Comparison of ENCODE assay signal across 8 cellular contexts in the genomic region with DNA sequence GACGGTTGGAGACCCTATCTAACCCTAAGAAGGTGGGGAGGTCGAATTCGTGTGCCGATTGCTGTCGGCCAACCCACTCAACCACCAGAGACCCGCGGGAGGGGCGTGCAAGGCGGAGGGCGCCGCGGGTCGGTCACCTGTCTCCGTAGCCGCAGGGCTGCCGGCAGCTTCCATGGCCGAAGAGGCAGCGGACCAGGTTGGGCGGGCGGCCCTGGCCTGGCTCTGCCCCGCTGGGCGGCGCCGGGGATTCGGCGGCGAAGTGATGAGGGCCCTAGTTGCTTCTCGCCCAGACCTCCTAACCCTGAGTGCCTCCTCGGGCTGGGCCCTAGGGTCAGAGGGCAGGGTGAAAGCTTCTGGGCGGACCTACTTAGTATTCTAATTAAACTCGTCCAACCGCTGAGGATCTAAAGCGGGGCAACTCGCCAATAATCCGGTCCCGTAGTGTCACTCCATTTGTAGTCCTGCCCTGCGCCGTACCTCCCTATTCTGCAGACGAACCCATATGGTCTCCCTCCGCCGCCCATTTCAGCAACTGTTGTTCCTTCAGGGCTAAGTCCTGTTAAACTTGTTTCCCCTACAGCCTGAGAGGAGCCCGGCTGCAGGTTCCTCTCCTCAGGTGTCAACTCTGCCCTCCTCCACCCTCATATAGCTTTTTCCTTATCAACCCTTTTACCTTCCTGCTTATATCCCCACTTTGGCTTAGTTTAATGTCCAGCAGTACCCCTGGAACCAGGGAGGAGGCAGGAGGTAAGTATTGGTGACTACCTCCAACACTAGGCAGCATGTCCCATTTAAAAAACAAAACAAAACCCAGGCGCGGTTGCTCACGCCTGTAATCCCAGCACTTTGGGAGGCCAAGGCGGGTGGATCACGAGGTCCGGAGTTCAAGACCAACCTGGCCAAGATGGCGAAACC. TPM values are rescaled to one million over a fixed set of nuclear protein-coding genes. Genes with fewer than 3 reads are reported as not detected.
A peak's percentile ranks its signal among the peaks of the same experiment; 100 is the strongest.
DNase-seq lines count a peak whose midpoint lies in the region; ATAC-seq and TF ChIP-seq lines count a peak whose summit lies in the region.

A gene (minus strand): TSS at position 307 of the 915 bp plus-strand sequence. CDS start 133 bp downstream, at position 174.

- no peaks in the 10 kb centered on the region for H3K9me3 Mint-ChIP-seq in activated naive CD8-positive, alpha-beta T cell (ENCODE audit: low read depth)

- TF ChIP-seq CTCF in KMS-11 (conservative IDR thresholded peaks at IDR 0.05; ENCODE audit: low read depth, low read length): no peak
- no peak for TF ChIP-seq CTCF in upper lobe of left lung (IDR thresholded peaks at IDR 0.05)

- no peak within 1 kb of the TSS for H4K8ac ChIP-seq in neuronal stem cell (ENCODE audit: low read depth, low read length)

- H4K20me1 ChIP-seq in KMS-11 (ENCODE audit: insufficient read depth): no peaks in the 10 kb centered on the region

- peak within 1 kb of the TSS; percentile 80 for H3K4me2 ChIP-seq in KMS-11
- H3K4me2 ChIP-seq in neuronal stem cell (ENCODE audit: insufficient read depth, low read length, poor library complexity, severe bottlenecking): peak within 1 kb of the TSS; percentile 85

- ATAC-seq in GM21723 (IDR thresholded peaks at IDR 0.05; ENCODE audit: unreplicated experiment) (peak; percentile 43), upper lobe of left lung (ENCODE audit: low FRiP score in 2 of 2) (peak; percentile 81 to 86)

- H4K91ac ChIP-seq in neuronal stem cell (ENCODE audit: low read depth, low read length, poor library complexity): no peak within 1 kb of the TSS

- no peaks in the 10 kb centered on the region for H3K27me3 Mint-ChIP-seq in activated naive CD8-positive, alpha-beta T cell

- H2BK12ac ChIP-seq in neuronal stem cell (ENCODE audit: low read length): peak within 1 kb of the TSS; percentile 82

- peak within 1 kb of the TSS; percentile 99 for H3K27ac Mint-ChIP-seq in activated naive CD8-positive, alpha-beta T cell

- peaks cover 37% of the 10 kb centered on the region for H3K79me2 ChIP-seq in KMS-11 (ENCODE audit: insufficient read depth, low read depth)

- peak in 3 of 4 donors; percentile 59 to 87 (median 71) for TF ChIP-seq POLR2A in upper lobe of left lung (IDR thresholded peaks at IDR 0.05)

- H3K27ac ChIP-seq in KMS-11 (peak within 1 kb of the TSS; percentile 93), SJCRH30 (peak within 1 kb of the TSS; percentile 65), neuronal stem cell (replicated peaks; ENCODE audit: low read length) (peak within 1 kb of the TSS; percentile 99), upper lobe of left lung (peak within 1 kb of the TSS; percentile 96 to 99 (median 97))

- peak within 1 kb of the TSS; percentile 100 for H3K4me3 Mint-ChIP-seq in activated naive CD8-positive, alpha-beta T cell

- H2BK5ac ChIP-seq in neuronal stem cell (ENCODE audit: low read length): peak within 1 kb of the TSS; percentile 100

- H3K4ac ChIP-seq in neuronal stem cell (ENCODE audit: low read length): no peak within 1 kb of the TSS

- H3K23ac ChIP-seq in neuronal stem cell (ENCODE audit: low read depth, low read length, poor library complexity): peak within 1 kb of the TSS; percentile 97

- peak within 1 kb of the TSS; percentile 96 for H2AK5ac ChIP-seq in neuronal stem cell (ENCODE audit: low read depth, low read length)

- H3K36me3 Mint-ChIP-seq in activated naive CD8-positive, alpha-beta T cell: peaks cover 4% of the 10 kb centered on the region

- H2BK15ac ChIP-seq in neuronal stem cell (ENCODE audit: low read length): peak within 1 kb of the TSS; percentile 96

- DNase-seq in EL: peak; percentile 72
- DNase-seq in SJCRH30: peak; percentile 61 to 65
- peak; percentile 63 for DNase-seq in glomerular visceral epithelial cell (ENCODE audit: extremely low spot score)
- DNase-seq in neuronal stem cell (ENCODE audit: low spot score): peak; percentile 76
- peak; percentile 94 to 95 for DNase-seq in upper lobe of left lung

- WGBS in neuronal stem cell (ENCODE audit: extremely low coverage in 2 of 2, insufficient read length in 2 of 2, insufficient replicate concordance in 1 of 2), 2 donors: no CpG with 5 or more reads among the region's 49 CpGs
- WGBS in upper lobe of left lung, 2 donors: 14 to 19% methylated on average over 17 to 30 of the region's 49 CpGs

- H3K14ac ChIP-seq in neuronal stem cell (ENCODE audit: low read length): no peak within 1 kb of the TSS

- peak within 1 kb of the TSS; percentile 34 for H3K4me3 ChIP-seq in KMS-11 (IDR thresholded peaks at IDR 0.05; ENCODE audit: insufficient read depth, low read depth, low read length)
- H3K4me3 ChIP-seq in SJCRH30: peak within 1 kb of the TSS; percentile 70
- H3K4me3 ChIP-seq in neuronal stem cell (ENCODE audit: low read length in 2 of 2): peak within 1 kb of the TSS; percentile 89 to 94
- peak within 1 kb of the TSS; percentile 80 to 93 (median 90) for H3K4me3 ChIP-seq in upper lobe of left lung

- peaks cover 51% of the 10 kb centered on the region for H3K4me1 Mint-ChIP-seq in activated naive CD8-positive, alpha-beta T cell (ENCODE audit: low read depth)

- H2BK120ac ChIP-seq in neuronal stem cell (ENCODE audit: low read depth, low read length): peak within 1 kb of the TSS; percentile 38

- no peaks in the 10 kb centered on the region; the same call in 1 of the 2 replicates for H3K27me3 ChIP-seq in KMS-11 (ENCODE audit: insufficient read depth, low read depth)
- no peaks in the 10 kb centered on the region for H3K27me3 ChIP-seq in SJCRH30
- peaks cover 4 to 15% (median 9%) of the 10 kb centered on the region in 3 experiments for H3K27me3 ChIP-seq in neuronal stem cell (ENCODE audit: control insufficient read depth in 3 of 3, insufficient read depth in 3 of 3, low read depth in 1 of 3, low read length in 3 of 3)
- H3K27me3 ChIP-seq in upper lobe of left lung: no peaks in the 10 kb centered on the region

- TF ChIP-seq EP300 in upper lobe of left lung (IDR thresholded peaks at IDR 0.05): no peak

- H3K4me1 ChIP-seq in KMS-11 (ENCODE audit: low read depth, poor library complexity, severe bottlenecking) (peaks cover 62% of the 10 kb centered on the region), SJCRH30 (peaks cover 10% of the 10 kb centered on the region), neuronal stem cell (ENCODE audit: control insufficient read depth in 2 of 2, insufficient read depth in 1 of 2, low read depth in 1 of 2, low read length in 2 of 2) (peaks cover 14 to 25% of the 10 kb centered on the region in 2 donors), upper lobe of left lung (peaks cover 39 to 59% (median 48%) of the 10 kb centered on the region in 4 donors)

- no peaks in the 10 kb centered on the region for H3K9me3 ChIP-seq in SJCRH30 (replicated peaks)
- no peaks in the 10 kb centered on the region for H3K9me3 ChIP-seq in neuronal stem cell (replicated peaks in 1 of 2; ENCODE audit: control insufficient read depth in 2 of 2, insufficient read depth in 1 of 2, low read depth in 1 of 2, low read length in 2 of 2)
- no peaks in the 10 kb centered on the region for H3K9me3 ChIP-seq in upper lobe of left lung

- no peaks in the 10 kb centered on the region for H3K36me3 ChIP-seq in KMS-11 (ENCODE audit: insufficient read depth)
- no peaks in the 10 kb centered on the region for H3K36me3 ChIP-seq in SJCRH30
- peaks cover 5 to 31% of the 10 kb centered on the region in 2 donors for H3K36me3 ChIP-seq in neuronal stem cell (replicated peaks in 1 of 2; ENCODE audit: control insufficient read depth in 2 of 2, insufficient read depth in 2 of 2, low read length in 2 of 2)
- peaks cover under 1 to 13% (median 5%) of the 10 kb centered on the region in 4 donors for H3K36me3 ChIP-seq in upper lobe of left lung

- peak within 1 kb of the TSS; percentile 85 for H3K9ac ChIP-seq in KMS-11
- H3K9ac ChIP-seq in neuronal stem cell (ENCODE audit: low read depth, low read length, poor library complexity): peak within 1 kb of the TSS; percentile 96

- peaks cover 2% of the 10 kb centered on the region for H3K79me1 ChIP-seq in neuronal stem cell (ENCODE audit: low read depth, low read length)

- peak within 1 kb of the TSS; percentile 98 for H3K18ac ChIP-seq in neuronal stem cell (ENCODE audit: low read length)

- H2AFZ ChIP-seq in KMS-11 (ENCODE audit: low read depth) (peak within 1 kb of the TSS; percentile 38), neuronal stem cell (ENCODE audit: low read length) (peak within 1 kb of the TSS; percentile 86)

RNA-seq across cellular contexts. Expression of the gene that starts here (rescaled TPM):
- total RNA-seq in SJCRH30 (2014; rRNA removed; shearing (Covaris generic)): 24.0 and 25.6 TPM in 2 replicates
- polyA plus RNA-seq in neuronal stem cell (2013, experiment 1 of 2): 50.0 TPM
- 49.6 TPM for polyA plus RNA-seq in neuronal stem cell (2013, experiment 2 of 2)
- 10 to 100 TPM; 23.0 to 47.3 (median 32.8) TPM for total RNA-seq in upper lobe of left lung

Comparison
In these comparisons a context has a peak if more than half of its experiments do, and no peak if none do; other contexts are left out.
1. Peak in every context shown above with its lines: DNase-seq, ATAC-seq, H3K4me3 ChIP-seq and H3K27ac ChIP-seq.
2. H3K4me3 ChIP-seq: peak in every context shown above with its lines; median percentile 92 in neuronal stem cell; 90 in upper lobe of left lung; 70 in SJCRH30; 34 in KMS-11.